In the genomic region with DNA sequence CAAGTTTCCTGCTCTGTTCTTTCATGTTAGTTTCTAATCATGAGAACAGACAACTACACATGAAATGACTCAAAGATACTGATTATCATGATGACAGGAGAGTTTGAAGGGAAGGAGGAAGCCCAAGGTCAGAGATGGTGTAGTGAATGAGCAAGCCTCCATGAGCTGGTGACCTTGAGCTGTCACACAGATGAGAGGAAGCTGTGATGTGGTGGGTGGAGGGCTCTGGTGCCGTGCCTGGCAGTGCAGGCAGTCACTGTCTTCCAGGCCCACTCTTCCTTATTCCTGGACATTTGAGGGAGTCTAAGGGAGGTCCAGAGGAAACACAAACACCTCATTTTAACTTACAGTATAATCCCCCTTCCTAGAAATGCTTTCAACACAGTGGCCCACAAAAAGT, we compare ENCODE assay signal across 24 cellular contexts.
DNase-seq lines count a peak whose midpoint lies in the region; ATAC-seq, FAIRE-seq and TF ChIP-seq lines count a peak whose summit lies in the region.
"Had no signal": no experiment of that assay in that cellular context is flagged by ENCODE, and none has a peak within 500 bp of the region (broad histone marks: within the 10 kb centered on the region; RNA-seq: fewer than 3 reads in every experiment).

No MANE protein-coding gene starts in this region.

- H3K9me1 ChIP-seq in endothelial cell of umbilical vein (replicated peaks; ENCODE audit: control insufficient read depth, extremely low read depth, insufficient read depth, low read length): no peaks in the 10 kb centered on the region

- H3K36me3 ChIP-seq in heart left ventricle (no peaks in the 10 kb centered on the region), endothelial cell of umbilical vein (ENCODE audit: control insufficient read depth in 2 of 2, extremely low read depth in 1 of 2, insufficient read depth in 2 of 2, low read length in 2 of 2) (no peaks in the 10 kb centered on the region), spleen (no peaks in the 10 kb centered on the region), colonic mucosa (no peaks in the 10 kb centered on the region)
- H3K36me3 ChIP-seq: BLaER1, HAP-1 had no signal

- no TSS peak for BruUV-seq in endothelial cell of umbilical vein (replicated peaks; lab: Mats Ljungman, UMichigan)

- H3K4me3 ChIP-seq in heart left ventricle (no peak overlapping the region), right cardiac atrium (ENCODE audit: low read length) (no peak overlapping the region), endothelial cell of umbilical vein (replicated peaks in 1 of 3; ENCODE audit: insufficient read depth in 1 of 3, low read depth in 1 of 3, low read length in 3 of 3) (no peak overlapping the region), spleen (no peak overlapping the region), colonic mucosa (no peak overlapping the region)
- H3K4me3 ChIP-seq: BLaER1, GM23338, HAP-1 had no signal

- POLR2A ChIA-PET in endothelial cell of umbilical vein (lab: Charles Lee): no interaction called here
- POLR2A ChIA-PET in T-cell (lab: Charles Lee): interaction anchor here in 1 of 2 donors (0.6 kb wide), 1 partner anchor 138 kb away, joined by 3 read pairs; no protein-coding TSS in a partner anchor

- no peaks in the 10 kb centered on the region for H3K79me2 ChIP-seq in endothelial cell of umbilical vein (ENCODE audit: control insufficient read depth, insufficient read depth, low read length)

- TF ChIP-seq POLR2A in heart left ventricle (IDR thresholded peaks at IDR 0.05) (no peak), endothelial cell of umbilical vein (IDR thresholded peaks at IDR 0.05; ENCODE audit: low read depth, low read length) (no peak), spleen (IDR thresholded peaks at IDR 0.05) (no peak)

- H3K27me3 ChIP-seq in heart left ventricle: no peaks in the 10 kb centered on the region
- H3K27me3 ChIP-seq in right cardiac atrium (ENCODE audit: control insufficient read depth, insufficient read depth): no peaks in the 10 kb centered on the region
- no peaks in the 10 kb centered on the region for H3K27me3 ChIP-seq in endothelial cell of umbilical vein (ENCODE audit: control insufficient read depth in 2 of 2, insufficient read depth in 2 of 2, low read length in 2 of 2)
- H3K27me3 ChIP-seq in spleen (replicated peaks in 1 of 7): no peaks in the 10 kb centered on the region
- no peaks in the 10 kb centered on the region for H3K27me3 ChIP-seq in colonic mucosa
- H3K27me3 ChIP-seq: BLaER1 had no signal

- no peaks in the 10 kb centered on the region for H3K9me3 ChIP-seq in heart left ventricle
- no peaks in the 10 kb centered on the region for H3K9me3 ChIP-seq in right cardiac atrium (ENCODE audit: control insufficient read depth, low read length)
- H3K9me3 ChIP-seq in endothelial cell of umbilical vein (replicated peaks; ENCODE audit: control insufficient read depth, insufficient read depth, low read length): no peaks in the 10 kb centered on the region
- H3K9me3 ChIP-seq in spleen: no peaks in the 10 kb centered on the region
- no peaks in the 10 kb centered on the region for H3K9me3 ChIP-seq in colonic mucosa
- H3K9me3 ChIP-seq: BLaER1, Caco-2, HAP-1 had no signal

- no peak overlapping the region for H2AFZ ChIP-seq in endothelial cell of umbilical vein (ENCODE audit: low read depth, low read length)
- H2AFZ ChIP-seq: GM23338 had no signal

- H3K4me3 Mint-ChIP-seq in T-cell: no peak overlapping the region
- H3K4me3 Mint-ChIP-seq: B cell; CD4-positive, CD25-positive, alpha-beta regulatory T cell; CD8-positive, alpha-beta T cell; GM23338; HFFc6 had no signal

- H3K9me3 Mint-ChIP-seq in T-cell: no peaks in the 10 kb centered on the region
- H3K9me3 Mint-ChIP-seq: CD4-positive, CD25-positive, alpha-beta regulatory T cell; CD8-positive, alpha-beta T cell; GM23338; HFFc6 had no signal

- 59 to 86% (median 79%) methylated on average over 1 of the region's 1 CpG for WGBS in heart left ventricle, 4 donors
- 85% methylated on average over 1 of the region's 1 CpG for WGBS in right cardiac atrium
- 44 to 62% (median 54%) methylated on average over 1 of the region's 1 CpG for WGBS in spleen, 5 donors

- H3K27me3 Mint-ChIP-seq in T-cell: peaks cover 8 to 18% of the 10 kb centered on the region in 2 donors

- peaks cover 0 to 14% (median 0%) of the 10 kb centered on the region in 12 donors for H3K4me1 ChIP-seq in heart left ventricle
- peaks cover 6% of the 10 kb centered on the region for H3K4me1 ChIP-seq in right cardiac atrium (ENCODE audit: control insufficient read depth, insufficient read depth, low read length)
- H3K4me1 ChIP-seq in endothelial cell of umbilical vein (ENCODE audit: control insufficient read depth, extremely low read depth, insufficient read depth, low read length): no peaks in the 10 kb centered on the region
- H3K4me1 ChIP-seq in spleen: peaks cover 0 to 7% (median 2%) of the 10 kb centered on the region in 6 donors
- H3K4me1 ChIP-seq in colonic mucosa: no peaks in the 10 kb centered on the region
- H3K4me1 ChIP-seq: BLaER1, Caco-2, HAP-1 had no signal

- peaks cover 2% of the 10 kb centered on the region for H4K20me1 ChIP-seq in endothelial cell of umbilical vein (replicated peaks; ENCODE audit: control insufficient read depth, extremely low read depth, insufficient read depth, low read length)
- H4K20me1 ChIP-seq: BLaER1 had no signal

- TF ChIP-seq CTCF in heart left ventricle (IDR thresholded peaks at IDR 0.05) (no peak), endothelial cell of umbilical vein (IDR thresholded peaks at IDR 0.05; ENCODE audit: extremely low read depth in 1 of 2, insufficient read depth in 1 of 2, low read depth in 1 of 2, low read length in 2 of 2) (no peak), spleen (IDR thresholded peaks at IDR 0.05 in 8 of 11, conservative IDR thresholded peaks at IDR 0.05 in 3 of 11) (no peak), colonic mucosa (IDR thresholded peaks at IDR 0.05) (no peak)

- ATAC-seq in heart left ventricle (peak in 3 of 4 donors; percentile 26 to 60 (median 36)), right cardiac atrium (no peak), T-cell (replicated peaks in 1 of 4) (no peak)
- ATAC-seq: CD8-positive, alpha-beta T cell; GM23338 had no signal

- CTCF ChIA-PET in endothelial cell of umbilical vein (lab: Charles Lee): no interaction called here
- CTCF ChIA-PET in T-cell (lab: Charles Lee): no interaction called here

- dilution Hi-C loops in endothelial cell of umbilical vein (cut with MboI; ENCODE audit: extremely low pct_ligation_motif_present, low sequenced_read_pairs): no loop called here

- intact Hi-C loops in heart left ventricle (cut with DNase I): no loop called here
- intact Hi-C loops in right cardiac atrium (cut with DNase I): no loop called here
- intact Hi-C loops in endothelial cell of umbilical vein (cut with micrococcal nuclease): no loop called here
- intact Hi-C loops in spleen (cut with DNase I; ENCODE audit: low total_unique reads): no loop called here
- intact Hi-C loops in colonic mucosa (cut with DNase I): no loop called here

- no peaks in the 10 kb centered on the region for H3K36me3 Mint-ChIP-seq in T-cell
- H3K36me3 Mint-ChIP-seq: CD4-positive, CD25-positive, alpha-beta regulatory T cell; CD8-positive, alpha-beta T cell had no signal

- no peak overlapping the region for H3K27ac Mint-ChIP-seq in T-cell
- H3K27ac Mint-ChIP-seq: B cell; CD4-positive, CD25-positive, alpha-beta regulatory T cell; CD8-positive, alpha-beta T cell; GM23338; HFFc6 had no signal

- H3K4me2 ChIP-seq in endothelial cell of umbilical vein (ENCODE audit: insufficient read depth, low read length): no peak overlapping the region
- H3K4me2 ChIP-seq: BLaER1, GM23338 had no signal

- no peaks in the 10 kb centered on the region for H3K4me1 Mint-ChIP-seq in T-cell
- H3K4me1 Mint-ChIP-seq: B cell; CD4-positive, CD25-positive, alpha-beta regulatory T cell; GM23338 had no signal

- DNase-seq in heart left ventricle (no peak), right cardiac atrium (no peak), endothelial cell of umbilical vein (ENCODE audit: low read depth, low spot score) (no peak), spleen (no peak), T-cell (no peak), NCI-H526 (lab: John Stamatoyannopoulos, UW) (no peak), NCI-H2171 treated with DMSO at 0.1 percent for 48 hours (lab: John Stamatoyannopoulos, UW) (no peak), colonic mucosa (no peak)
- DNase-seq: Caco-2; CD4-positive, CD25-positive, alpha-beta regulatory T cell; CD8-positive, alpha-beta T cell; DMS153; DND-41; HFFc6 had no signal

- no peak overlapping the region for H3K9ac ChIP-seq in endothelial cell of umbilical vein (replicated peaks; ENCODE audit: extremely low read depth, insufficient read depth, low read length)
- no peak overlapping the region for H3K9ac ChIP-seq in colonic mucosa (ENCODE audit: low read depth in 2 of 2, low read length in 2 of 2)
- H3K9ac ChIP-seq: BLaER1 had no signal

- no peak for FAIRE-seq in endothelial cell of umbilical vein (lab: Jason Lieb, UNC)
- FAIRE-seq: A204.1, G401.6, GM12892, H54 had no signal

- H3K27ac ChIP-seq in heart left ventricle: no peak overlapping the region
- no peak overlapping the region for H3K27ac ChIP-seq in right cardiac atrium (ENCODE audit: low read length)
- H3K27ac ChIP-seq in endothelial cell of umbilical vein (ENCODE audit: insufficient read depth, low read depth, low read length): no peak overlapping the region
- H3K27ac ChIP-seq in spleen: peak overlapping the region in 5 of 8 donors; percentile 5 to 64 (median 55)
- no peak overlapping the region for H3K27ac ChIP-seq in colonic mucosa
- H3K27ac ChIP-seq: 22Rv1, BLaER1, C4-2B had no signal

TF ChIP-seq in endothelial cell of umbilical vein, 7 proteins besides CTCF, POLR2A, EP300 and RAD21:
- TF ChIP-seq POLR2AphosphoS5 (IDR thresholded peaks at IDR 0.05; ENCODE audit: insufficient read depth, low read depth, low read length) (no peak), FOS (IDR thresholded peaks at IDR 0.05; ENCODE audit: borderline replicate concordance, insufficient read depth, low read length) (peak; percentile 25), MAX (IDR thresholded peaks at IDR 0.05; ENCODE audit: insufficient read depth, insufficient read length) (no peak)
TF ChIP-seq in endothelial cell of umbilical vein: peak in this region for 1.

Comparison
In these comparisons a context has a peak if more than half of its experiments do, and no peak if none do; other contexts are left out.
1. ATAC-seq: peak in heart left ventricle (3 of 4); none in right cardiac atrium (0 of 2) and T-cell (0 of 4).
2. H3K27ac ChIP-seq: peak in spleen (5 of 8); none in heart left ventricle (0 of 12), right cardiac atrium (single experiment), endothelial cell of umbilical vein (single experiment) and colonic mucosa (single experiment).